10 cellular contexts compared by ENCODE assay signal in genomic region chr4:139655116-139655515, GRCh38. TPM values are rescaled to one million over a fixed set of nuclear protein-coding genes. Genes with fewer than 3 reads are reported as not detected.
DNase-seq lines count a peak whose midpoint lies in the region; TF ChIP-seq lines count a peak whose summit lies in the region.
"Had no signal": no experiment of that assay in that cellular context is flagged by ENCODE, and none has a peak within 500 bp of the region (broad histone marks: within the 10 kb centered on the region; RNA-seq: fewer than 3 reads in every experiment).

No MANE protein-coding gene starts in this region.

- H3K9me2 ChIP-seq in MM.1S (replicated peaks; ENCODE audit: insufficient read depth, low read length): no peaks in the 10 kb centered on the region
- no peaks in the 10 kb centered on the region for H3K9me2 ChIP-seq in hepatocyte (replicated peaks; ENCODE audit: insufficient read depth)

- CTCF ChIA-PET in A673 (lab: Charles Lee): no interaction called here
- CTCF ChIA-PET in GM10248 (lab: Yijun Ruan, JAX): interaction anchor here (0.6 to 12.1 kb wide), 8 partner anchors 14 to 955 kb away, joined by 3 to 176 read pairs (median 3); partner anchors contain the start of gene MGST2

- no peaks in the 10 kb centered on the region for H3F3A ChIP-seq in MM.1S (ENCODE audit: insufficient read depth, low read length)

- no peaks in the 10 kb centered on the region for H4K20me1 ChIP-seq in MM.1S (ENCODE audit: insufficient read depth, low read length)
- H4K20me1 ChIP-seq in hepatocyte (ENCODE audit: insufficient read depth, poor library complexity, severe bottlenecking): no peaks in the 10 kb centered on the region

- H3K4me1 ChIP-seq in A673 (ENCODE audit: insufficient read depth, low read length, poor library complexity, severe bottlenecking) (no peaks in the 10 kb centered on the region), MM.1S (ENCODE audit: low read length) (no peaks in the 10 kb centered on the region), hepatocyte (ENCODE audit: insufficient read depth) (peaks cover 15% of the 10 kb centered on the region)

- DNase-seq in A673 (ENCODE audit: low spot score) (peak; percentile 45), GM10248 (ENCODE audit: extremely low spot score) (no peak), MM.1S (no peak), WERI-Rb-1 (peak; percentile 71), hepatocyte (ENCODE audit: low spot score) (peak; percentile 54), NCI-H2029 treated with DMSO at 0.1 percent for 48 hours (lab: John Stamatoyannopoulos, UW) (no peak), mucosa of gallbladder (ENCODE audit: low spot score) (no peak)
- no peak for DNase-seq in activated effector memory CD4-positive, alpha-beta T cell treated with Interleukin-2 at 50 U/mL for 16 hours

- 61% methylated on average over 3 of the region's 3 CpGs for WGBS in hepatocyte (ENCODE audit: low lambda C conversion rate, missing lambda C conversion rate)

- H3K4me2 ChIP-seq in MM.1S (ENCODE audit: low read depth, low read length): no peak overlapping the region
- no peak overlapping the region for H3K4me2 ChIP-seq in hepatocyte

- H2AFZ ChIP-seq in MM.1S (ENCODE audit: low read length) (no peak overlapping the region), hepatocyte (no peak overlapping the region)

- H3K79me2 ChIP-seq in MM.1S (ENCODE audit: low read length): no peaks in the 10 kb centered on the region
- no peaks in the 10 kb centered on the region for H3K79me2 ChIP-seq in hepatocyte

- peak; percentile 40; the same call in 1 of the 2 replicates for TF ChIP-seq CTCF in A673 (conservative IDR thresholded peaks at IDR 0.05; ENCODE audit: low read depth, low read length)
- peak; percentile 41 for TF ChIP-seq CTCF in GM10248 (IDR thresholded peaks at IDR 0.05; ENCODE audit: control extremely low read depth, extremely low read depth, low read depth, missing control alignments)
- peak; percentile 23; the same call in 1 of the 2 replicates for TF ChIP-seq CTCF in MM.1S (IDR thresholded peaks at IDR 0.05; ENCODE audit: low read length)
- TF ChIP-seq CTCF in WERI-Rb-1 (IDR thresholded peaks at IDR 0.05; ENCODE audit: low read depth, low read length): peak; percentile 76
- TF ChIP-seq CTCF in hepatocyte (IDR thresholded peaks at IDR 0.05; ENCODE audit: poor library complexity): peak; percentile 46

- H3K4me3 ChIP-seq in A673 (ENCODE audit: low read depth, low read length, poor library complexity, severe bottlenecking): no peak overlapping the region
- H3K4me3 ChIP-seq in MM.1S (ENCODE audit: low read length): no peak overlapping the region
- H3K4me3 ChIP-seq in WERI-Rb-1 (ENCODE audit: low read depth, low read length): no peak overlapping the region
- no peak overlapping the region for H3K4me3 ChIP-seq in hepatocyte
- H3K4me3 ChIP-seq: body of pancreas, HAP-1 had no signal

- POLR2A ChIA-PET in A673 (lab: Charles Lee; ENCODE audit: low non-redundant PET) (no interaction called here), GM10248 (lab: Yijun Ruan, JAX) (no interaction called here)

- H3K36me3 ChIP-seq in A673 (ENCODE audit: insufficient read depth, low read length, poor library complexity, severe bottlenecking) (no peaks in the 10 kb centered on the region), MM.1S (replicated peaks; ENCODE audit: insufficient read depth, low read length) (no peaks in the 10 kb centered on the region), WERI-Rb-1 (no peaks in the 10 kb centered on the region), hepatocyte (replicated peaks; ENCODE audit: insufficient read depth, low read depth) (no peaks in the 10 kb centered on the region)
- H3K36me3 ChIP-seq: HAP-1 had no signal

- intact Hi-C loops in A673 (cut with micrococcal nuclease; ENCODE audit: unreplicated experiment): loop anchor here (5.0 to 10.0 kb wide), 6 partner anchors 158 to 960 kb away; no protein-coding TSS in a partner anchor

- no peak overlapping the region for H3K9ac ChIP-seq in MM.1S (ENCODE audit: low read length)

- H3K9me3 ChIP-seq in A673 (ENCODE audit: low read depth, low read length, poor library complexity, severe bottlenecking) (no peaks in the 10 kb centered on the region), MM.1S (replicated peaks; ENCODE audit: insufficient read depth, low read length) (no peaks in the 10 kb centered on the region), WERI-Rb-1 (ENCODE audit: severe bottlenecking) (no peaks in the 10 kb centered on the region), hepatocyte (ENCODE audit: low read depth) (no peaks in the 10 kb centered on the region)
- H3K9me3 ChIP-seq: body of pancreas, HAP-1 had no signal

- no peaks in the 10 kb centered on the region for H3K27me3 ChIP-seq in A673 (replicated peaks; ENCODE audit: insufficient read depth, low read depth, low read length, poor library complexity)
- H3K27me3 ChIP-seq in MM.1S (replicated peaks; ENCODE audit: insufficient read depth, low read length): no peaks in the 10 kb centered on the region
- no peaks in the 10 kb centered on the region for H3K27me3 ChIP-seq in WERI-Rb-1 (ENCODE audit: insufficient read depth, low read depth, severe bottlenecking)
- H3K27me3 ChIP-seq in hepatocyte: no peaks in the 10 kb centered on the region
- H3K27me3 ChIP-seq: body of pancreas had no signal

- no peak overlapping the region for H3K27ac ChIP-seq in A673 (ENCODE audit: low read depth, low read length, poor library complexity, severe bottlenecking)
- H3K27ac ChIP-seq in MM.1S (ENCODE audit: low read length): no peak overlapping the region
- H3K27ac ChIP-seq in WERI-Rb-1: no peak overlapping the region
- no peak overlapping the region for H3K27ac ChIP-seq in hepatocyte
- H3K27ac ChIP-seq: body of pancreas had no signal

- no TSS peak for BruUV-seq in A673 (replicated peaks; lab: Mats Ljungman, UMichigan)

RNA-seq across cellular contexts. Expression of gene MGST2, which starts 10.5 kb away (rescaled TPM):
- 7.0 and 8.6 TPM in 2 replicates for total RNA-seq in A673 (2021)
- total RNA-seq in hepatocyte: 82.4 and 88.5 TPM in 2 replicates
- 97.9 and 108 TPM in 2 replicates for polyA plus RNA-seq in hepatocyte
- total RNA-seq in mucosa of gallbladder: 194 TPM

Comparison
In these comparisons a context has a peak if more than half of its experiments do, and no peak if none do; other contexts are left out.
1. DNase-seq: peak in A673 (single experiment), WERI-Rb-1 (single experiment) and hepatocyte (single experiment); none in GM10248 (single experiment), MM.1S (single experiment), NCI-H2029 treated with DMSO at 0.1 percent for 48 hours (single experiment), activated effector memory CD4-positive, alpha-beta T cell treated with Interleukin-2 at 50 U/mL for 16 hours (single experiment) and mucosa of gallbladder (single experiment).
2. CTCF ChIP-seq: peak in every context shown above with its lines; median percentile 76 in WERI-Rb-1; 46 in hepatocyte; 41 in GM10248; 40 in A673; 23 in MM.1S.